8 cellular contexts compared by ENCODE assay signal in the genomic region with DNA sequence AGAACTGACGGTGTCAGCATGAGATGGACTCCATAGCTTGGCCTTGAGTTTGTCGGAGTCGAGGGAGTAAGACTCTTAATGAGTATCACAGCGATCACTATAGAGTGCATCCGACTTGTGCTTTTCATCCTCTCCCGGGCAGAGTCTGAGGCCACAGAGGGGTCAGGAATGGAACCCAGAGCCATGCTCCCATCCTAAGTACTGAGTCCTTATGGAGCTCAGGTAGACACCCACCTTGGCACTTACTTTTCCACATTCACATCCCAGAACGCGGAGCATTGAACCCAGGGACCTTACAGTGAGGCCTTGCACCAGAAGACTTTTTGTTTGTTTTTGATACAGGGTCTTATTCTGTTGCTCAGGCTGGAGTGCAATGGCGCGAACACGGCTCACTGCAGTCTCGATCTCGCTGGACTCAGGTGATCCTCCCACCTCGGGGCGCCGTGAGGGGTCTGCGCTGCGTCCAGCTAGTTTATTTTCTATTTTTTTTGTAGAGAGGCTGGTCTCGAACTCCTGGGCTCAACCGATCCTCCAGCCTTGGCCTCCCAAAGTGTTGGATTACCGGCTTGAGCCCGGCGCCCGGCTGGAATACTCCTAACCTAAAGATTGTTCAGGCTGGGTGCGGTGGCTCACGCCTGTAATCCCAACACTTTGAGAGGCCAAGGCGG. TPM values are rescaled to one million over a fixed set of nuclear protein-coding genes. Genes with fewer than 3 reads are reported as not detected.
DNase-seq lines count a peak whose midpoint lies in the region; ATAC-seq, FAIRE-seq and TF ChIP-seq lines count a peak whose summit lies in the region.

No MANE protein-coding gene starts in this region.

- TF ChIP-seq CTCF in esophagus squamous epithelium (IDR thresholded peaks at IDR 0.05) (no peak), GM20000 (IDR thresholded peaks at IDR 0.05; ENCODE audit: extremely low read depth, missing control alignments) (no peak)

- 68 to 71% methylated on average over 15 to 16 of the region's 27 CpGs for WGBS in esophagus squamous epithelium, 2 donors

- peak overlapping the region; percentile 88 to 98 (median 96) for H3K27ac ChIP-seq in esophagus squamous epithelium

- H3K9me3 ChIP-seq in esophagus squamous epithelium (no peaks in the 10 kb centered on the region), neuron (ENCODE audit: low read length) (no peaks in the 10 kb centered on the region)

- no peak for TF ChIP-seq POLR2A in esophagus squamous epithelium (IDR thresholded peaks at IDR 0.05)

- H2AFZ ChIP-seq in neuron (ENCODE audit: low read depth, low read length) = peak overlapping the region; percentile 65

- intact Hi-C loops in esophagus squamous epithelium (cut with DNase I) = no loop called here

- H3K4me3 ChIP-seq in GM08714 (ENCODE audit: low read length) (peak overlapping the region; percentile 77), esophagus squamous epithelium (peak overlapping the region; percentile 72 to 99 (median 75)), neuron (ENCODE audit: low read length) (peak overlapping the region; percentile 97)

- FAIRE-seq in GM19239 (lab: Jason Lieb, UNC) = no peak

- H3K36me3 ChIP-seq in esophagus squamous epithelium (peaks cover 0 to 24% (median 2%) of the 10 kb centered on the region in 3 donors), neuron (ENCODE audit: insufficient read depth, low read length) (peaks cover 22% of the 10 kb centered on the region)

- H3K27me3 ChIP-seq in esophagus squamous epithelium (no peaks in the 10 kb centered on the region), neuron (ENCODE audit: insufficient read depth, low read length) (no peaks in the 10 kb centered on the region)

- in situ Hi-C loops in SK-MEL-5 (cut with HindIII; ENCODE audit: low pct_unique_long_range_greater_than_20kb, low sequenced_read_pairs) = no loop called here

- ATAC-seq in HG02623 (IDR thresholded peaks at IDR 0.05; ENCODE audit: unreplicated experiment) = peak; percentile 5

- DNase-seq in SK-MEL-5 (ENCODE audit: low read depth, low spot score) (peak; percentile 36), esophagus squamous epithelium (lab: John Stamatoyannopoulos, UW) (no peak), AG20443 (ENCODE audit: low spot score) (no peak), GM20000 (ENCODE audit: low spot score) (no peak), GM19239 (ENCODE audit: insufficient read length, low spot score) (no peak)

- H3K4me1 ChIP-seq in esophagus squamous epithelium = peaks cover 18 to 84% (median 52%) of the 10 kb centered on the region in 3 donors
- H3K4me1 ChIP-seq in neuron (ENCODE audit: insufficient read depth, low read length) = peaks cover 29% of the 10 kb centered on the region

RNA-seq across cellular contexts. Expression of a gene that starts 0.7 kb away (rescaled TPM):
- 179 and 229 TPM in 2 replicates for total RNA-seq in SK-MEL-5 (2014; rRNA removed; shearing (Covaris generic))
- 222 and 240 TPM in 2 replicates for polyA plus RNA-seq in SK-MEL-5 (2015; cell fraction: cytosol; rRNA removed)
- 320 and 361 TPM in 2 replicates for polyA plus RNA-seq in SK-MEL-5 (2015; cell fraction: nucleus; rRNA removed)
- 100 to 1,000 TPM in 1 of 4 donors, 10 to 100 TPM in 3; 85.6 to 128 (median 93.2) TPM for total RNA-seq in esophagus squamous epithelium

RNA-seq across cellular contexts. Expression of a gene that starts 24.0 kb away (rescaled TPM):
- total RNA-seq in SK-MEL-5 (2014; rRNA removed; shearing (Covaris generic)) = 33.9 and 37.0 TPM in 2 replicates
- polyA plus RNA-seq in SK-MEL-5 (2015; cell fraction: cytosol; rRNA removed) = 19.4 and 22.7 TPM in 2 replicates
- 17.9 and 25.3 TPM in 2 replicates for polyA plus RNA-seq in SK-MEL-5 (2015; cell fraction: nucleus; rRNA removed)
- 10 to 100 TPM in 3 of 4 donors, 1 to 10 TPM in 1; 8.1 to 19.8 (median 14.2) TPM for total RNA-seq in esophagus squamous epithelium

RNA-seq across cellular contexts. Expression of a gene that starts 24.1 kb away (rescaled TPM):
- 39.3 and 45.1 TPM in 2 replicates for total RNA-seq in SK-MEL-5 (2014; rRNA removed; shearing (Covaris generic))
- polyA plus RNA-seq in SK-MEL-5 (2015; cell fraction: cytosol; rRNA removed) = 33.8 and 35.3 TPM in 2 replicates
- 13.4 and 21.1 TPM in 2 replicates for polyA plus RNA-seq in SK-MEL-5 (2015; cell fraction: nucleus; rRNA removed)
- 10 to 100 TPM in 3 of 4 donors, 1 to 10 TPM in 1; 7.1 to 39.3 (median 23.3) TPM for total RNA-seq in esophagus squamous epithelium

RNA-seq across cellular contexts. Expression of a gene that starts 25.6 kb away (rescaled TPM):
- total RNA-seq in SK-MEL-5 (2014; rRNA removed; shearing (Covaris generic)) = 447 and 502 TPM in 2 replicates
- polyA plus RNA-seq in SK-MEL-5 (2015; cell fraction: cytosol; rRNA removed) = 287 and 366 TPM in 2 replicates
- 120 and 144 TPM in 2 replicates for polyA plus RNA-seq in SK-MEL-5 (2015; cell fraction: nucleus; rRNA removed)
- 100 to 1,000 TPM; 368 to 605 (median 490) TPM for total RNA-seq in esophagus squamous epithelium

RNA-seq across cellular contexts. Expression of a gene that starts 32.4 kb away (rescaled TPM):
- 1,050 and 1,113 TPM in 2 replicates for total RNA-seq in SK-MEL-5 (2014; rRNA removed; shearing (Covaris generic))
- 619 and 1,199 TPM in 2 replicates for polyA plus RNA-seq in SK-MEL-5 (2015; cell fraction: cytosol; rRNA removed)
- 136 and 184 TPM in 2 replicates for polyA plus RNA-seq in SK-MEL-5 (2015; cell fraction: nucleus; rRNA removed)
- total RNA-seq in esophagus squamous epithelium = 100 to 1,000 TPM; 515 to 809 (median 685) TPM
